Comparison of ENCODE assay signal across 8 cellular contexts in the genomic region with DNA sequence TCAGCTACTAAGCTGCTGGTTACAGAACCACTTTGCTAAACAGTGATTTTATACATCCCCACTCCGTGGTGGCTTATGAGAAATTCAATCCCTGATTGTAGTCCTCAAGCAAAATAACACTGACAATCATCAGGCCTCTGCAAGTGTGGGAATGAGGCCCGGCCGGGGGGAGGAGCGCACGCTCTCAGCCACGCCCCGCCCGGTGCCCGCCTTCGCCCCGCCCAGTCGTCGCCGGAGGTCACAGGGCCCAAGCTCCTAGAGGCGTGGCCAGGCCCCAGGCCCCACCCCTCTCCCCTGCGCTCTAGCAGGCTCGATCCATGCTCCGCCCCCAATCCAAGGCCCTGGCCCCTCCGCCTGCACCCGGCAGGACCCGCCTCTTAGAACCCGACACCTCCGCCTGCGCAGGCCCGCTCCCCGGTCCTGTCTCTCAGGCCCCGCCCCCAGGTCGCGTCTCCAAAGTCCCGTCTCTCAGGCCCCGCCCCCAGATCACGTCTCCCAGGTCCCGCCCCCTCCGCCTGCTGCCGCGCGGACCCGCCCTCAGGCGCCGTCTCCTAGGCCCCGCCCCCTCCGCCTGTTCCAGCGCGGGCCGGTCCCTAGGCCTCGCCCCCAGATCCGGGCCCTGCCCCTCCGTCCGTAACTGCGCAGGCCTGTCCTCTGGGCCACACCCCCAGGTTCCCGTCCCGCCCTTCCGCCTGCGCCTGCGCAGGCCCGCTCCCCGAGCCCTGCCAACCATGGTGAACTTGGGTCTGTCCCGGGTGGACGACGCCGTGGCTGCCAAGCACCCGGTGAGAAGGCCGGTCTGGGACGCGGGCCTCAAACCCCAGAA. TPM values are rescaled to one million over a fixed set of nuclear protein-coding genes. Genes with fewer than 3 reads are reported as not detected.
DNase-seq lines count a peak whose midpoint lies in the region; ATAC-seq and TF ChIP-seq lines count a peak whose summit lies in the region.

Gene TMEM141 (plus strand): TSS at position 705 of the 826 bp plus-strand sequence. CDS start 27 bp downstream, at position 732.

- H3K36me3 ChIP-seq in RWPE2 (ENCODE audit: low read depth): peaks cover 14% of the 10 kb centered on the region

- H3K4me1 Mint-ChIP-seq in activated T-helper 2 cell treated with anti-CD3 and anti-CD28 coated beads, Interferon-gamma antibody, Interleukin-2, Interleukin-4, amounts not matched to agents 10 μg/mL and 5 μg/mL and 100 μg/mL, durations not matched to agents 14 hours and 24 hours and 36 hours (ENCODE audit: low read depth): peaks cover 23% of the 10 kb centered on the region
- H3K4me1 Mint-ChIP-seq in natural killer cell: peaks cover 27 to 34% of the 10 kb centered on the region in 2 donors

- peaks cover 9% of the 10 kb centered on the region for H3K4me1 ChIP-seq in RWPE2 (ENCODE audit: insufficient read depth, poor library complexity, severe bottlenecking)

- H3K27ac Mint-ChIP-seq in activated T-helper 2 cell treated with anti-CD3 and anti-CD28 coated beads, Interferon-gamma antibody, Interleukin-2, Interleukin-4, amounts not matched to agents 10 μg/mL and 5 μg/mL and 100 μg/mL, durations not matched to agents 14 hours and 24 hours and 36 hours: peak within 1 kb of the TSS; percentile 80
- peak within 1 kb of the TSS; percentile 89 to 91 for H3K27ac Mint-ChIP-seq in natural killer cell

- TF ChIP-seq CTCF in RWPE2 (IDR thresholded peaks at IDR 0.05; ENCODE audit: poor library complexity, severe bottlenecking) (no peak), fibroblast of mammary gland (conservative IDR thresholded peaks at IDR 0.05; ENCODE audit: control insufficient read depth, insufficient read depth, low read depth, low read length) (no peak), natural killer cell (IDR thresholded peaks at IDR 0.05) (no peak)

- no peaks in the 10 kb centered on the region for H3K9me3 Mint-ChIP-seq in activated T-helper 2 cell treated with anti-CD3 and anti-CD28 coated beads, Interferon-gamma antibody, Interleukin-2, Interleukin-4, amounts not matched to agents 10 μg/mL and 5 μg/mL and 100 μg/mL, durations not matched to agents 14 hours and 24 hours and 36 hours
- H3K9me3 Mint-ChIP-seq in natural killer cell: no peaks in the 10 kb centered on the region

- H3K4me3 ChIP-seq in RWPE2 (ENCODE audit: severe bottlenecking) (peak within 1 kb of the TSS; percentile 61), fibroblast of mammary gland (ENCODE audit: control insufficient read depth, low read depth, low read length) (peak within 1 kb of the TSS; percentile 81)

- no peaks in the 10 kb centered on the region for H3K27me3 ChIP-seq in RWPE2 (ENCODE audit: insufficient read depth, poor library complexity, severe bottlenecking)

- no peaks in the 10 kb centered on the region for H3K9me3 ChIP-seq in RWPE2 (ENCODE audit: severe bottlenecking)

- intact Hi-C loops in activated T-helper 2 cell treated with anti-CD3 and anti-CD28 coated beads, Interferon-gamma antibody, Interleukin-2, Interleukin-4, amounts not matched to agents 10 μg/mL and 5 μg/mL and 100 μg/mL, durations not matched to agents 14 hours and 24 hours and 36 hours (cut with micrococcal nuclease): loop anchor here (1.0 to 2.0 kb wide), 3 partner anchors 9 to 201 kb away; partner anchors contain the start of genes PAXX and PHPT1
- intact Hi-C loops in natural killer cell (cut with micrococcal nuclease): loop anchor here (5.0 kb wide), 1 partner anchor 451 kb away; the partner anchor contains the start of gene TUBB4B

- peak within 1 kb of the TSS; percentile 80 for H3K4me3 Mint-ChIP-seq in activated T-helper 2 cell treated with anti-CD3 and anti-CD28 coated beads, Interferon-gamma antibody, Interleukin-2, Interleukin-4, amounts not matched to agents 10 μg/mL and 5 μg/mL and 100 μg/mL, durations not matched to agents 14 hours and 24 hours and 36 hours (ENCODE audit: low read depth)
- H3K4me3 Mint-ChIP-seq in natural killer cell: peak within 1 kb of the TSS; percentile 80

- peaks cover 6% of the 10 kb centered on the region for H3K27me3 Mint-ChIP-seq in activated T-helper 2 cell treated with anti-CD3 and anti-CD28 coated beads, Interferon-gamma antibody, Interleukin-2, Interleukin-4, amounts not matched to agents 10 μg/mL and 5 μg/mL and 100 μg/mL, durations not matched to agents 14 hours and 24 hours and 36 hours (ENCODE audit: low read depth)
- H3K27me3 Mint-ChIP-seq in natural killer cell (ENCODE audit: low read depth in 2 of 2): peaks cover 0 to 4% of the 10 kb centered on the region in 2 donors

- peaks cover 9% of the 10 kb centered on the region for H3K36me3 Mint-ChIP-seq in activated T-helper 2 cell treated with anti-CD3 and anti-CD28 coated beads, Interferon-gamma antibody, Interleukin-2, Interleukin-4, amounts not matched to agents 10 μg/mL and 5 μg/mL and 100 μg/mL, durations not matched to agents 14 hours and 24 hours and 36 hours (ENCODE audit: low read depth)
- H3K36me3 Mint-ChIP-seq in natural killer cell: no peaks in the 10 kb centered on the region

- peak within 1 kb of the TSS; percentile 51 for H3K27ac ChIP-seq in RWPE2 (ENCODE audit: poor library complexity, severe bottlenecking)

- DNase-seq in Daoy (ENCODE audit: low read depth) (peak; percentile 100), H4 (ENCODE audit: low spot score) (peak; percentile 98), LoVo (ENCODE audit: low spot score) (peak; percentile 99), RWPE2 (ENCODE audit: low spot score) (peak; percentile 100), fibroblast of mammary gland (ENCODE audit: low read depth) (peak; percentile 98), natural killer cell (peak; percentile 99)
- peak; percentile 100 for DNase-seq in activated T-helper 2 cell treated with anti-CD3 and anti-CD28 coated beads, Interferon-gamma antibody, Interleukin-2, Interleukin-4, amounts not matched to agents 10 μg/mL and 5 μg/mL and 100 μg/mL, durations not matched to agents 14 hours and 24 hours and 36 hours (ENCODE audit: low spot score)
- peak; percentile 100 for DNase-seq in stimulated activated naive CD4-positive, alpha-beta T cell treated with Interleukin-2 at 50 U/mL for 16 hours (lab: John Stamatoyannopoulos, UW)

- ATAC-seq in RWPE2 (ENCODE audit: low read depth): peak; percentile 84
- ATAC-seq in natural killer cell: peak; percentile 84 to 96 (median 86)

RNA-seq across cellular contexts. Expression of gene TMEM141, which starts in this region (rescaled TPM):
- 46.9 and 61.6 TPM in 2 replicates for total RNA-seq in Daoy (2014; rRNA removed; shearing (Covaris generic))
- 87.0 and 93.0 TPM in 2 replicates for total RNA-seq in H4 (2014; rRNA removed; shearing (Covaris generic))
- 34.4 and 34.7 TPM in 2 replicates for total RNA-seq in activated T-helper 2 cell treated with anti-CD3 and anti-CD28 coated beads, Interferon-gamma antibody, Interleukin-2, Interleukin-4, amounts not matched to agents 10 μg/mL and 5 μg/mL and 100 μg/mL, durations not matched to agents 14 hours and 24 hours and 36 hours
- 10 to 100 TPM; 22.4 to 26.9 (median 26.6) TPM for total RNA-seq in natural killer cell

Comparison
In these comparisons a context has a peak if more than half of its experiments do, and no peak if none do; other contexts are left out.
1. Peak in every context shown above with its lines: DNase-seq, ATAC-seq, H3K4me3 ChIP-seq and H3K27ac ChIP-seq.